Comparison of ENCODE assay signal across 16 cellular contexts in genomic region chr18:79572848-79573451, GRCh38.
"Had no signal": no experiment of that assay in that cellular context is flagged by ENCODE, and none has a peak within 500 bp of the region (broad histone marks: within the 10 kb centered on the region; RNA-seq: fewer than 3 reads in every experiment).

No MANE protein-coding gene starts in this region.

- FAIRE-seq: keratinocyte, urothelium cell line had no signal

- H3K9ac ChIP-seq: SK-N-SH had no signal

- H3K4me2 ChIP-seq: SK-N-SH had no signal

- H3K4me3 Mint-ChIP-seq: activated CD4-positive, alpha-beta T cell treated with anti-CD3 and anti-CD28 coated beads, Interleukin-2, amount 10 ng/mL, durations not matched to agents 24 days and 14 days; activated naive CD8-positive, alpha-beta T cell treated with anti-CD3 and anti-CD28 coated beads for 36 hours; stimulated activated naive CD8-positive, alpha-beta T cell treated with anti-CD3 and anti-CD28 coated beads, Interleukin-15, amount 100 ng/mL, for 72 hours had no signal

- H3K27ac Mint-ChIP-seq: activated CD4-positive, alpha-beta T cell treated with anti-CD3 and anti-CD28 coated beads, Interleukin-2, amount 10 ng/mL, durations not matched to agents 24 days and 14 days; activated naive CD8-positive, alpha-beta T cell treated with anti-CD3 and anti-CD28 coated beads for 36 hours; stimulated activated naive CD8-positive, alpha-beta T cell treated with anti-CD3 and anti-CD28 coated beads, Interleukin-15, amount 100 ng/mL, for 72 hours had no signal

- H3K36me3 ChIP-seq: ascending aorta, neutrophil had no signal

- H3K27me3 ChIP-seq: ascending aorta, foreskin keratinocyte, neutrophil, testis had no signal

- H3K27me3 Mint-ChIP-seq: activated CD4-positive, alpha-beta T cell treated with anti-CD3 and anti-CD28 coated beads, Interleukin-2, amount 10 ng/mL, durations not matched to agents 24 days and 14 days; activated naive CD8-positive, alpha-beta T cell treated with anti-CD3 and anti-CD28 coated beads for 36 hours; stimulated activated naive CD8-positive, alpha-beta T cell treated with anti-CD3 and anti-CD28 coated beads, Interleukin-15, amount 100 ng/mL, for 72 hours had no signal

- H3K4me3 ChIP-seq: ascending aorta, testis had no signal

- H3K9me3 ChIP-seq: neutrophil, testis had no signal

- DNase-seq: activated CD4-positive, alpha-beta T cell treated with anti-CD3 and anti-CD28 coated beads, Interleukin-2, amount 10 ng/mL, durations not matched to agents 24 days and 14 days; activated naive CD8-positive, alpha-beta T cell treated with anti-CD3 and anti-CD28 coated beads for 36 hours; foreskin keratinocyte; left ventricle myocardium superior; midbrain; SK-N-SH; stimulated activated CD4-positive, alpha-beta T cell treated with anti-CD3 and anti-CD28 coated beads, Interleukin-15, amount 100 ng/mL, for 24 hours; stimulated activated CD4-positive, alpha-beta T cell treated with anti-CD3 and anti-CD28 coated beads, Interleukin-4, amount 100 ng/mL, for 24 hours; T-helper 1 cell; testis had no signal

- H3K27ac ChIP-seq: ascending aorta, foreskin keratinocyte, neutrophil, testis, VCaP had no signal

- ATAC-seq: foreskin keratinocyte; left ventricle myocardium superior; stimulated activated naive CD8-positive, alpha-beta T cell treated with anti-CD3 and anti-CD28 coated beads, Interleukin-15, amount 100 ng/mL, for 72 hours had no signal
